In the genomic region with DNA sequence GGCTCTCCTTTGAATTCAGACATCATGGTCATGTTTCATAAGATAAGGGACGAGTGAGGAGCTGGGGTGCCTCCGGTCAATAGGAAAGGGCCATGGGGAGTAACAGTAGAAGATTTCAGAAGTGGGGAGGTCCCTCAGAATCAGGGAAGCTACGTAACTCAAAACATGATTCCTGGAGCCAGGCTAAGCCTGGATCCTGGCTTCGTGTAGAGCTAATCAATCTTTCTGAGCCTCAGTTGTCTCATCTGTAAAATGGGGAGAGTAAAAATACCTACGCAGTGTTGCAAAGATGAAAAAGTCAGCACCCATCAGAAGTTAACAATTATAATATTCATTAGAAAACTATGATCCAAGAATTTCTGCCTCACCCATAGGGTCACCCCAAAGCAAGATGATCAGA, we compare ENCODE assay signal across 13 cellular contexts.
DNase-seq lines count a peak whose midpoint lies in the region; ATAC-seq and TF ChIP-seq lines count a peak whose summit lies in the region.
"Had no signal": no experiment of that assay in that cellular context is flagged by ENCODE, and none has a peak within 500 bp of the region (broad histone marks: within the 10 kb centered on the region; RNA-seq: fewer than 3 reads in every experiment).

No MANE protein-coding gene starts in this region.

- peak overlapping the region; percentile 81 for H2AK9ac ChIP-seq in IMR-90 (replicated peaks; ENCODE audit: low read depth, low read length, poor library complexity)

- peaks cover 14 to 60% (median 36%) of the 10 kb centered on the region in 10 experiments for H3K4me1 ChIP-seq in BLaER1 treated with 17β-estradiol and CSF1 and Interleukin-3, amounts not matched to agents 10 nM and 100 nM
- peaks cover 6% of the 10 kb centered on the region for H3K4me1 ChIP-seq in IMR-90 (ENCODE audit: control insufficient read depth, insufficient read depth, low read length)
- H3K4me1 ChIP-seq in mesodermal cell (ENCODE audit: control insufficient read depth, insufficient read depth, low read length, poor library complexity, severe bottlenecking), result peaks cover 15% of the 10 kb centered on the region
- no peaks in the 10 kb centered on the region for H3K4me1 ChIP-seq in uterus
- H3K4me1 ChIP-seq: SJCRH30 had no signal

- H2BK20ac ChIP-seq in IMR-90 (ENCODE audit: low read depth, low read length), result peak overlapping the region; percentile 96

- H3K23ac ChIP-seq in IMR-90 (ENCODE audit: low read depth, low read length), result peak overlapping the region; percentile 95

- peak overlapping the region; percentile 92 for H3K4ac ChIP-seq in IMR-90 (ENCODE audit: low read depth, low read length)

- H3K27me3 ChIP-seq in BLaER1 treated with 17β-estradiol and CSF1 and Interleukin-3, amounts not matched to agents 10 nM and 100 nM, result no peaks in the 10 kb centered on the region
- H3K27me3 ChIP-seq in IMR-90 (ENCODE audit: control insufficient read depth, insufficient read depth, low read length), result no peaks in the 10 kb centered on the region
- H3K27me3 ChIP-seq in brain microvascular endothelial cell (replicated peaks), result no peaks in the 10 kb centered on the region
- H3K27me3 ChIP-seq in uterus, result no peaks in the 10 kb centered on the region
- H3K27me3 ChIP-seq: SJCRH30 had no signal

- peaks cover 8% of the 10 kb centered on the region; the same call in 1 of the 2 replicates for H3K9me1 ChIP-seq in IMR-90 (ENCODE audit: insufficient read depth, low read length)

- H3K79me1 ChIP-seq in IMR-90 (ENCODE audit: low read depth in 1 of 2, low read length in 2 of 2), result peaks cover 5 to 23% of the 10 kb centered on the region in 2 experiments; a peak in 3 of 4 replicates

- H3K27ac ChIP-seq in BLaER1 treated with 17β-estradiol and CSF1 and Interleukin-3, amounts not matched to agents 10 nM and 100 nM, result peak overlapping the region in 10 of 11 experiments; percentile 22 to 81 (median 74); a peak in 18 of 22 replicates
- H3K27ac ChIP-seq in IMR-90 (ENCODE audit: insufficient read depth, low read length) (peak overlapping the region; percentile 92), brain microvascular endothelial cell (peak overlapping the region; percentile 77), mesodermal cell (ENCODE audit: low read depth, low read length, severe bottlenecking) (peak overlapping the region; percentile 86), uterus (no peak overlapping the region)
- H3K27ac ChIP-seq: SJCRH30 had no signal

- no peak for TF ChIP-seq RAD21 in IMR-90 (IDR thresholded peaks at IDR 0.05; ENCODE audit: low read length)

- CTCF ChIA-PET in IMR-90 (lab: Yijun Ruan, JAX), result no interaction called here

- in situ Hi-C loops in IMR-90 (cut with MboI; ENCODE audit: low sequenced_read_pairs), result no loop called here
- in situ Hi-C loops in brain microvascular endothelial cell (cut with HindIII; ENCODE audit: low pct_ligation_motif_present, low sequenced_read_pairs), result no loop called here

- peak overlapping the region; percentile 35 for H4K5ac ChIP-seq in IMR-90 (ENCODE audit: low read depth, low read length)

- ATAC-seq in IMR-90 (ENCODE audit: low read depth) (no peak), GM18520 (IDR thresholded peaks at IDR 0.05; ENCODE audit: unreplicated experiment) (no peak), GM19351 (IDR thresholded peaks at IDR 0.05; ENCODE audit: unreplicated experiment) (no peak)

- peak overlapping the region; percentile 97 for H3K56ac ChIP-seq in IMR-90 (ENCODE audit: extremely low read depth, insufficient read depth, low read length)

- dilution Hi-C loops in IMR-90 (cut with HindIII; ENCODE audit: low sequenced_read_pairs, unreplicated experiment), result no loop called here

- H4K8ac ChIP-seq in IMR-90 (ENCODE audit: low read depth in 2 of 2, low read length in 2 of 2), result peak overlapping the region; percentile 95 to 96

- H3K9ac ChIP-seq in BLaER1 treated with 17β-estradiol and CSF1 and Interleukin-3, amounts not matched to agents 10 nM and 100 nM, result peak overlapping the region in 6 of 11 experiments; percentile 50 to 67 (median 60); a peak in 11 of 22 replicates
- H3K9ac ChIP-seq in IMR-90 (ENCODE audit: low read depth, low read length), result 0 out of 2 replicates have a peak overlapping the region, but pooled peaks have one; percentile 5

- H3K4me2 ChIP-seq in BLaER1 treated with 17β-estradiol and CSF1 and Interleukin-3, amounts not matched to agents 10 nM and 100 nM, result peak overlapping the region in 9 of 11 experiments; percentile 64 to 96 (median 83); a peak in 18 of 22 replicates
- H3K4me2 ChIP-seq in IMR-90 (ENCODE audit: low read depth, low read length), result no peak overlapping the region; the same call in 1 of the 2 replicates

- peaks cover 9 to 14% (median 12%) of the 10 kb centered on the region in 11 experiments for H3K9me3 ChIP-seq in BLaER1 treated with 17β-estradiol and CSF1 and Interleukin-3, amounts not matched to agents 10 nM and 100 nM (replicated peaks in 1 of 11)
- H3K9me3 ChIP-seq in IMR-90 (ENCODE audit: control insufficient read depth, insufficient read depth, low read length), result peaks cover 8% of the 10 kb centered on the region
- H3K9me3 ChIP-seq in mesodermal cell (ENCODE audit: control insufficient read depth, low read length), result no peaks in the 10 kb centered on the region
- H3K9me3 ChIP-seq in uterus, result no peaks in the 10 kb centered on the region
- H3K9me3 ChIP-seq: SJCRH30 had no signal

- peak overlapping the region; percentile 95 for H2BK15ac ChIP-seq in IMR-90 (ENCODE audit: low read depth, low read length)

- DNase-seq in IMR-90, result no peak
- no peak for DNase-seq in brain microvascular endothelial cell
- DNase-seq in uterus, result no peak
- no peak for DNase-seq in T-helper 2 cell
- DNase-seq: CD8-positive, alpha-beta memory T cell; NCI-H1436; NCI-H2029 treated with DMSO at 0.1 percent for 48 hours; NCI-H510A treated with DMSO at 0.1 percent for 48 hours; SJCRH30 had no signal

- BruUV-seq in IMR-90 (replicated peaks; lab: Mats Ljungman, UMichigan), result no TSS peak

- H2BK5ac ChIP-seq in IMR-90 (ENCODE audit: low read depth, low read length, poor library complexity, severe bottlenecking), result peak overlapping the region; percentile 86

- H4K91ac ChIP-seq in IMR-90 (ENCODE audit: insufficient read depth, low read depth, low read length), result peak overlapping the region; percentile 99

- H3K18ac ChIP-seq in IMR-90 (ENCODE audit: low read depth, low read length), result peak overlapping the region; percentile 78

- H3K14ac ChIP-seq in IMR-90 (replicated peaks; ENCODE audit: low read depth, low read length), result peak overlapping the region; percentile 97

- intact Hi-C loops in IMR-90 (cut with micrococcal nuclease), result no loop called here
- intact Hi-C loops in uterus (cut with DNase I; ENCODE audit: low total_unique reads), result no loop called here

- H3K36me3 ChIP-seq in BLaER1 treated with 17β-estradiol and CSF1 and Interleukin-3, amounts not matched to agents 10 nM and 100 nM, result peaks cover 0 to 4% (median 0%) of the 10 kb centered on the region in 11 experiments; a peak in 1 of 22 replicates
- no peaks in the 10 kb centered on the region for H3K36me3 ChIP-seq in IMR-90 (ENCODE audit: control insufficient read depth, insufficient read depth, low read length)
- no peaks in the 10 kb centered on the region for H3K36me3 ChIP-seq in brain microvascular endothelial cell (replicated peaks)
- H3K36me3 ChIP-seq in mesodermal cell (ENCODE audit: control insufficient read depth, insufficient read depth, low read length), result no peaks in the 10 kb centered on the region
- H3K36me3 ChIP-seq in uterus, result no peaks in the 10 kb centered on the region
- H3K36me3 ChIP-seq: SJCRH30 had no signal

- TF ChIP-seq POLR2A in IMR-90 (IDR thresholded peaks at IDR 0.05; ENCODE audit: low read depth, low read length) (no peak), uterus (IDR thresholded peaks at IDR 0.05) (no peak)

- H3K4me3 ChIP-seq in BLaER1 treated with 17β-estradiol and CSF1 and Interleukin-3, amounts not matched to agents 10 nM and 100 nM, result 0 out of 20 replicates have a peak overlapping the region, but pooled peaks of 1 of the 10 experiments have one; percentile 10
- no peak overlapping the region for H3K4me3 ChIP-seq in IMR-90 (ENCODE audit: insufficient read depth, low read depth, low read length)
- H3K4me3 ChIP-seq in brain microvascular endothelial cell (ENCODE audit: low read depth, low read length), result no peak overlapping the region
- no peak overlapping the region for H3K4me3 ChIP-seq in mesodermal cell (ENCODE audit: extremely low read depth, insufficient read depth, low read length, poor library complexity, severe bottlenecking)
- no peak overlapping the region for H3K4me3 ChIP-seq in uterus
- H3K4me3 ChIP-seq: SJCRH30 had no signal

- 100% methylated on average over 2 of the region's 5 CpGs; no CpG with 5 or more reads in 1 of the 2 experiments for WGBS in IMR-90 (ENCODE audit: extremely low coverage in 2 of 2, insufficient read length in 1 of 2), 2 experiments
- WGBS in mesodermal cell (ENCODE audit: insufficient coverage in 2 of 2), 2 experiments, result 91 to 95% methylated on average over 3 to 4 of the region's 5 CpGs

- H2BK120ac ChIP-seq in IMR-90 (ENCODE audit: low read depth, low read length), result peak overlapping the region; percentile 99

- H2AFZ ChIP-seq in IMR-90 (replicated peaks; ENCODE audit: low read length, poor library complexity), result peak overlapping the region; percentile 24

- peak overlapping the region; percentile 94 for H2AK5ac ChIP-seq in IMR-90 (ENCODE audit: low read depth, low read length)

- H4K20me1 ChIP-seq in BLaER1 treated with 17β-estradiol and CSF1 and Interleukin-3, amounts not matched to agents 10 nM and 100 nM, result no peaks in the 10 kb centered on the region; a peak in 1 of 22 replicates
- no peaks in the 10 kb centered on the region for H4K20me1 ChIP-seq in IMR-90 (ENCODE audit: insufficient read depth, low read length)

- TF ChIP-seq CTCF in IMR-90 (conservative IDR thresholded peaks at IDR 0.05; ENCODE audit: low read depth, low read length), result no peak
- no peak for TF ChIP-seq CTCF in brain microvascular endothelial cell (IDR thresholded peaks at IDR 0.05; ENCODE audit: low read depth, low read length, missing control alignments)
- TF ChIP-seq CTCF in uterus (IDR thresholded peaks at IDR 0.05), result no peak

- POLR2A ChIA-PET in IMR-90 (lab: Charles Lee; ENCODE audit: unreplicated experiment), result no interaction called here

TF ChIP-seq in IMR-90, 13 proteins besides CTCF, POLR2A, EP300 and RAD21 (continues in another document):
- TF ChIP-seq MAFK (IDR thresholded peaks at IDR 0.05; ENCODE audit: low read depth, low read length) (no peak), CHD1 (IDR thresholded peaks at IDR 0.05; ENCODE audit: low read depth, low read length) (no peak), BHLHE40 (IDR thresholded peaks at IDR 0.05; ENCODE audit: low read depth, low read length) (no peak)
- TF ChIP-seq, protein P1, sequence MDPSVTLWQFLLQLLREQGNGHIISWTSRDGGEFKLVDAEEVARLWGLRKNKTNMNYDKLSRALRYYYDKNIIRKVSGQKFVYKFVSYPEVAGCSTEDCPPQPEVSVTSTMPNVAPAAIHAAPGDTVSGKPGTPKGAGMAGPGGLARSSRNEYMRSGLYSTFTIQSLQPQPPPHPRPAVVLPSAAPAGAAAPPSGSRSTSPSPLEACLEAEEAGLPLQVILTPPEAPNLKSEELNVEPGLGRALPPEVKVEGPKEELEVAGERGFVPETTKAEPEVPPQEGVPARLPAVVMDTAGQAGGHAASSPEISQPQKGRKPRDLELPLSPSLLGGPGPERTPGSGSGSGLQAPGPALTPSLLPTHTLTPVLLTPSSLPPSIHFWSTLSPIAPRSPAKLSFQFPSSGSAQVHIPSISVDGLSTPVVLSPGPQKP (IDR thresholded peaks at IDR 0.05; ENCODE audit: borderline replicate concordance, low read depth, low read length), result no peak

Comparison
In these comparisons a context has a peak if more than half of its experiments do, and no peak if none do; other contexts are left out.
1. H3K27ac ChIP-seq: peak in BLaER1 treated with 17β-estradiol and CSF1 and Interleukin-3, amounts not matched to agents 10 nM and 100 nM (10 of 11), IMR-90 (single experiment), brain microvascular endothelial cell (single experiment) and mesodermal cell (single experiment); none in uterus (0 of 2).